5 cellular contexts compared by ENCODE assay signal in the genomic region with DNA sequence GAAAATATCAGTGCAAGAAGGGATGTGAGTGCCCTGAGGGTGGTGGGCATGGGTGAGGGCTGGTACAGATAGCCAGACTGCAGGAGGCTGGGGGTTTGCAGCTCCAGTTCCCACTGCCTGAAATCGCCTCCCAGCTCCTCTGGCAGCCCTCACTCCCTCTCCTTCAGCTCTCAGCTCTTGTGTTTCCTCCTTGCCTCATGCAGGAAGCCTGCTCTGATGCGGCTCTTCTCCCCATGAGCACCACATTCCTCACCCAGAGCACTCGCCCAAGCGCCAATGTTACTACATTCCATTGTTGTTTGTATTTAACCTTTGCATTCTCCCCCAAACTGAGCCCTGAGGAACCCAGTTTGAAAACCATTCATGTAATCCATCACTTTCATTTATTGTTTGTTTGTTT. TPM values are rescaled to one million over a fixed set of nuclear protein-coding genes. Genes with fewer than 3 reads are reported as not detected.
"Had no signal": no experiment of that assay in that cellular context is flagged by ENCODE, and none has a peak within 500 bp of the region (broad histone marks: within the 10 kb centered on the region; RNA-seq: fewer than 3 reads in every experiment).

No MANE protein-coding gene starts in this region.

RNA-seq across cellular contexts. Expression of gene RIMBP3B, which starts 7.7 kb away (rescaled TPM):
- total RNA-seq: left colon, left ventricle myocardium inferior, mammary epithelial cell, mononuclear cell had no signal
- polyA plus RNA-seq: keratinocyte had no signal
